ENCODE assay signal across 9 cellular contexts in genomic region chr5:84383816-84384603, GRCh38. TPM values are rescaled to one million over a fixed set of nuclear protein-coding genes. Genes with fewer than 3 reads are reported as not detected.
DNase-seq lines count a peak whose midpoint lies in the region; ATAC-seq and TF ChIP-seq lines count a peak whose summit lies in the region.
"Had no signal": no experiment of that assay in that cellular context is flagged by ENCODE, and none has a peak within 500 bp of the region (broad histone marks: within the 10 kb centered on the region; RNA-seq: fewer than 3 reads in every experiment).

No MANE protein-coding gene starts in this region.

- no CpG with 5 or more reads among the region's 73 CpGs for WGBS in iPS DF 6.9 (ENCODE audit: insufficient coverage, insufficient read length)
- WGBS in sigmoid colon, 2 donors = 2% methylated on average over 73 of the region's 73 CpGs

- H3K4me3 ChIP-seq in astrocyte of the spinal cord (ENCODE audit: low read depth, low read length) = peak overlapping the region; percentile 85
- peak overlapping the region; percentile 94; the same call in 1 of the 2 replicates for H3K4me3 ChIP-seq in iPS DF 6.9 (ENCODE audit: low read length)
- peak overlapping the region; percentile 38 to 56 (median 54) for H3K4me3 ChIP-seq in sigmoid colon
- H3K4me3 ChIP-seq: BLaER1 treated with 17β-estradiol and CSF1 and Interleukin-3, amounts not matched to agents 10 nM and 100 nM had no signal

- in situ Hi-C loops in astrocyte of the spinal cord (cut with HindIII; ENCODE audit: low sequenced_read_pairs) = no loop called here

- no peak overlapping the region for H3K27ac ChIP-seq in iPS DF 6.9 (ENCODE audit: low read length)
- H3K27ac ChIP-seq in sigmoid colon = peak overlapping the region; percentile 64 to 72 (median 71)
- H3K27ac ChIP-seq: BLaER1 treated with 17β-estradiol and CSF1 and Interleukin-3, amounts not matched to agents 10 nM and 100 nM had no signal

- no peak for TF ChIP-seq POLR2A in sigmoid colon (IDR thresholded peaks at IDR 0.05)

- no peaks in the 10 kb centered on the region; the same call in 1 of the 2 replicates for H3K4me1 ChIP-seq in iPS DF 6.9 (ENCODE audit: control insufficient read depth, insufficient read depth, low read length)
- peaks cover 0 to 32% (median 24%) of the 10 kb centered on the region in 4 donors for H3K4me1 ChIP-seq in sigmoid colon
- H3K4me1 ChIP-seq: BLaER1 treated with 17β-estradiol and CSF1 and Interleukin-3, amounts not matched to agents 10 nM and 100 nM had no signal

- TF ChIP-seq CTCF in astrocyte of the spinal cord (IDR thresholded peaks at IDR 0.05; ENCODE audit: low read depth, low read length) (peak; percentile 3), sigmoid colon (IDR thresholded peaks at IDR 0.05) (no peak)

- no peaks in the 10 kb centered on the region for H3K27me3 ChIP-seq in iPS DF 6.9 (ENCODE audit: control insufficient read depth, insufficient read depth, low read length)
- H3K27me3 ChIP-seq in sigmoid colon = peaks cover 0 to 39% (median 28%) of the 10 kb centered on the region in 3 donors
- H3K27me3 ChIP-seq: BLaER1 treated with 17β-estradiol and CSF1 and Interleukin-3, amounts not matched to agents 10 nM and 100 nM had no signal

- no peak for ATAC-seq in HG03460 (IDR thresholded peaks at IDR 0.05; ENCODE audit: unreplicated experiment)

- no peak for TF ChIP-seq EP300 in sigmoid colon (IDR thresholded peaks at IDR 0.05)

- DNase-seq in NCI-H510A treated with DMSO at 0.1 percent for 48 hours (lab: John Stamatoyannopoulos, UW) (peak; percentile 12), NCI-H510A (lab: John Stamatoyannopoulos, UW) (no peak), astrocyte of the spinal cord (ENCODE audit: low read depth, low spot score) (peak; percentile 65), iPS DF 6.9 (ENCODE audit: low read depth, low spot score) (no peak), sigmoid colon (no peak), UCSD-AML1 (lab: John Stamatoyannopoulos, UW; ENCODE audit: unreplicated experiment) (no peak)
- DNase-seq in stimulated activated CD4-positive, alpha-beta T cell treated with anti-CD3 and anti-CD28 coated beads, Interleukin-1b, Interleukin-23, amount 100 ng/mL, for 48 hours = no peak

- no peaks in the 10 kb centered on the region for H3K36me3 ChIP-seq in iPS DF 6.9 (ENCODE audit: control insufficient read depth, insufficient read depth, low read length)
- no peaks in the 10 kb centered on the region for H3K36me3 ChIP-seq in sigmoid colon
- H3K36me3 ChIP-seq: BLaER1 treated with 17β-estradiol and CSF1 and Interleukin-3, amounts not matched to agents 10 nM and 100 nM had no signal

- intact Hi-C loops in sigmoid colon (cut with DNase I) = loop anchor here (10.0 kb wide), 1 partner anchor 369 kb away; no protein-coding TSS in a partner anchor

- H3K9me3 ChIP-seq in iPS DF 6.9 (ENCODE audit: control insufficient read depth, insufficient read depth, low read length) (no peaks in the 10 kb centered on the region), sigmoid colon (no peaks in the 10 kb centered on the region)

RNA-seq across cellular contexts. Expression of gene EDIL3, which starts 0.7 kb away (rescaled TPM):
- 10 to 100 TPM; 37.1 to 57.3 (median 40.9) TPM for total RNA-seq in sigmoid colon
- polyA plus RNA-seq in sigmoid colon = 1 to 10 TPM; 3.5 to 8.6 (median 6.0) TPM

Comparison
In these comparisons a context has a peak if more than half of its experiments do, and no peak if none do; other contexts are left out.
1. DNase-seq: peak in NCI-H510A treated with DMSO at 0.1 percent for 48 hours (single experiment) and astrocyte of the spinal cord (single experiment); none in NCI-H510A (single experiment), iPS DF 6.9 (single experiment), sigmoid colon (single experiment), UCSD-AML1 (single experiment) and stimulated activated CD4-positive, alpha-beta T cell treated with anti-CD3 and anti-CD28 coated beads, Interleukin-1b, Interleukin-23, amount 100 ng/mL, for 48 hours (single experiment).
2. Peak in every context shown above with its lines, with median percentiles within 50 percentile points of each other: H3K4me3 ChIP-seq.